1 cellular context compared by ENCODE assay signal in genomic region chr3:133273346-133273745, GRCh38.
TF ChIP-seq lines count a peak whose summit lies in the region.

No MANE protein-coding gene starts in this region.

TF ChIP-seq in IMR-90, 13 proteins besides CTCF, POLR2A, EP300 and RAD21:
- TF ChIP-seq CHD1 (IDR thresholded peaks at IDR 0.05; ENCODE audit: low read depth, low read length) (no peak), CEBPB (IDR thresholded peaks at IDR 0.05; ENCODE audit: low read depth, low read length) (no peak), ELK1 (IDR thresholded peaks at IDR 0.05; ENCODE audit: borderline replicate concordance, low read depth, low read length) (no peak), USF2 (IDR thresholded peaks at IDR 0.05; ENCODE audit: low read depth, low read length) (no peak)
TF ChIP-seq in IMR-90: peak in this region for 0.
